ENCODE assay signal across 11 cellular contexts in the genomic region with DNA sequence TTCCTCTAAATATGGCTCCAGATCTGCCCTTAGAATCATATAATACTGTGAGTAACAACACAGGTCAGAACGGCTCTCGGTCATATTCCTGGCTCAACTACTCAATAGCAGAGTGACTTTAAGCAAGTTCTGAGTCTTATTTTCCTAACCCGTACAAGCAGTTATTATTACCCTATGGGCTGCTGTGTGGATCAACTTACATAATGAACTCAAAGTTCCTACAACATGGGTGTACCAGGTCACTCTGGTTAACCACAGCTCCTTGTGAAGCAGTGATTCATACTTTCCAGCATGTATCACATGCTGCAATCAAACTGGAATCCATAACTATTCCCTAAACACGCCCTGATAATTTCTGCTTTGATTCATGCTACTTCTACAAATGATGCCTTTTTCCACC.
DNase-seq lines count a peak whose midpoint lies in the region; ATAC-seq, FAIRE-seq and TF ChIP-seq lines count a peak whose summit lies in the region.
"Had no signal": no experiment of that assay in that cellular context is flagged by ENCODE, and none has a peak within 500 bp of the region (broad histone marks: within the 10 kb centered on the region; RNA-seq: fewer than 3 reads in every experiment).

No MANE protein-coding gene starts in this region.

- H3K4me1 ChIP-seq in HEK293 (ENCODE audit: control insufficient read depth, insufficient read depth, low read length) (no peaks in the 10 kb centered on the region; the same call in none of the 2 replicates), smooth muscle cell (ENCODE audit: low read depth) (peaks cover 6% of the 10 kb centered on the region)

- no peaks in the 10 kb centered on the region for H3K27me3 ChIP-seq in smooth muscle cell (ENCODE audit: low read depth)

- ATAC-seq in GM21515 (IDR thresholded peaks at IDR 0.05; ENCODE audit: unreplicated experiment) (no peak), GM18909 (IDR thresholded peaks at IDR 0.05; ENCODE audit: poor library complexity, unreplicated experiment) (no peak)

- POLR2A ChIA-PET in HEK293 (lab: Yijun Ruan, JAX), result no interaction called here
- POLR2A ChIA-PET in GM10248 (lab: Yijun Ruan, JAX), result no interaction called here

- no peak overlapping the region for H3K9ac ChIP-seq in smooth muscle cell (ENCODE audit: low read depth)

- H2AFZ ChIP-seq in smooth muscle cell (ENCODE audit: low read depth), result no peak overlapping the region

- H3F3A ChIP-seq in smooth muscle cell (ENCODE audit: low read depth), result no peaks in the 10 kb centered on the region

- H3K4me2 ChIP-seq in smooth muscle cell, result peak overlapping the region; percentile 64

- H4K20me1 ChIP-seq in smooth muscle cell (ENCODE audit: low read depth), result no peaks in the 10 kb centered on the region

- FAIRE-seq in RCC 7860 (lab: Jason Lieb, UNC), result peak; percentile 98

- no peaks in the 10 kb centered on the region for H3K36me3 ChIP-seq in HEK293 (ENCODE audit: control insufficient read depth in 2 of 2, insufficient read depth in 1 of 2, low read length in 2 of 2)
- no peaks in the 10 kb centered on the region for H3K36me3 ChIP-seq in smooth muscle cell (ENCODE audit: low read depth)

- H3K79me2 ChIP-seq in smooth muscle cell (ENCODE audit: low read depth), result no peaks in the 10 kb centered on the region

- peak; percentile 97 for DNase-seq in RCC 7860 (ENCODE audit: low spot score)
- peak; percentile 89 for DNase-seq in epithelial cell of proximal tubule (ENCODE audit: low read depth)
- no peak for DNase-seq in smooth muscle cell (lab: John Stamatoyannopoulos, UW; ENCODE audit: unreplicated experiment)
- DNase-seq in GM10248 (ENCODE audit: extremely low spot score), result no peak
- DNase-seq: activated CD8-positive, alpha-beta memory T cell treated with anti-CD3 and anti-CD28 coated beads, Interleukin-2, amount 50 U/mL, for 48 hours; effector CD4-positive, alpha-beta T cell; Right ventricle myocardium superior; stimulated activated CD4-positive, alpha-beta T cell treated with anti-CD3 and anti-CD28 coated beads, Interleukin-4, amount 100 ng/mL, for 1 hour had no signal

- 41% methylated on average over 4 of the region's 4 CpGs for WGBS in smooth muscle cell (ENCODE audit: low lambda C conversion rate)

- H3K9me3 ChIP-seq in HEK293 (ENCODE audit: control insufficient read depth, insufficient read depth, low read depth, low read length) (no peaks in the 10 kb centered on the region), smooth muscle cell (replicated peaks; ENCODE audit: low read depth) (no peaks in the 10 kb centered on the region)

- H3K27ac ChIP-seq in HEK293 (ENCODE audit: extremely low read depth, low read depth, low read length) (no peak overlapping the region; the same call in 1 of the 2 replicates), smooth muscle cell (ENCODE audit: low read depth) (peak overlapping the region; percentile 54)

- CTCF ChIA-PET in HEK293 (lab: Yijun Ruan, JAX) (no interaction called here), GM10248 (lab: Yijun Ruan, JAX) (interaction anchor here (1.3 kb wide), 1 partner anchor 11 kb away, joined by 5 read pairs; no protein-coding TSS in a partner anchor)

- H3K4me3 ChIP-seq in HEK293 (ENCODE audit: low read depth, low read length), result no peak overlapping the region
- no peak overlapping the region for H3K4me3 ChIP-seq in epithelial cell of proximal tubule (ENCODE audit: low read depth, low read length)
- H3K4me3 ChIP-seq in smooth muscle cell, result no peak overlapping the region

- no peak for TF ChIP-seq CTCF in HEK293 (tag by site-specific recombination; IDR thresholded peaks at IDR 0.05)
- no peak for TF ChIP-seq CTCF in epithelial cell of proximal tubule (conservative IDR thresholded peaks at IDR 0.05; ENCODE audit: low read depth, low read length)
- TF ChIP-seq CTCF in smooth muscle cell (IDR thresholded peaks at IDR 0.05; ENCODE audit: borderline replicate concordance, insufficient read depth, poor library complexity, severe bottlenecking), result no peak
- TF ChIP-seq CTCF in GM10248 (IDR thresholded peaks at IDR 0.05; ENCODE audit: control extremely low read depth, extremely low read depth, low read depth, missing control alignments), result no peak

TF ChIP-seq in HEK293, 187 proteins besides CTCF, POLR2A, EP300 and RAD21 (continues in another document):
- TF ChIP-seq SCRT1 (tag by site-specific recombination; IDR thresholded peaks at IDR 0.05; ENCODE audit: borderline replicate concordance), result no peak
- TF ChIP-seq OVOL3 (tag by site-specific recombination; IDR thresholded peaks at IDR 0.05), result 0 out of 2 replicates have a peak, but pooled peaks have one; percentile 44
- no peak for TF ChIP-seq ZNF610 (tag by site-specific recombination; IDR thresholded peaks at IDR 0.05; ENCODE audit: borderline replicate concordance)
- TF ChIP-seq WT1 (tag by site-specific recombination; IDR thresholded peaks at IDR 0.05), result 0 out of 2 replicates have a peak, but pooled peaks have one; percentile 25
- no peak for TF ChIP-seq ZNF548 (tag by site-specific recombination; IDR thresholded peaks at IDR 0.05)
- no peak for TF ChIP-seq MZF1 (tag by site-specific recombination; IDR thresholded peaks at IDR 0.05; ENCODE audit: borderline replicate concordance)
- TF ChIP-seq ZNF169 (tag by site-specific recombination; IDR thresholded peaks at IDR 0.05), result no peak
- TF ChIP-seq, protein P1, sequence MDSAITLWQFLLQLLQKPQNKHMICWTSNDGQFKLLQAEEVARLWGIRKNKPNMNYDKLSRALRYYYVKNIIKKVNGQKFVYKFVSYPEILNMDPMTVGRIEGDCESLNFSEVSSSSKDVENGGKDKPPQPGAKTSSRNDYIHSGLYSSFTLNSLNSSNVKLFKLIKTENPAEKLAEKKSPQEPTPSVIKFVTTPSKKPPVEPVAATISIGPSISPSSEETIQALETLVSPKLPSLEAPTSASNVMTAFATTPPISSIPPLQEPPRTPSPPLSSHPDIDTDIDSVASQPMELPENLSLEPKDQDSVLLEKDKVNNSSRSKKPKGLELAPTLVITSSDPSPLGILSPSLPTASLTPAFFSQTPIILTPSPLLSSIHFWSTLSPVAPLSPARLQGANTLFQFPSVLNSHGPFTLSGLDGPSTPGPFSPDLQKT (IDR thresholded peaks at IDR 0.05; ENCODE audit: borderline replicate concordance, low read depth, low read length), result no peak
- 0 out of 2 replicates have a peak, but pooled peaks have one; percentile 48 for TF ChIP-seq ZSCAN30 (tag by site-specific recombination; IDR thresholded peaks at IDR 0.05)
- TF ChIP-seq, protein P2, sequence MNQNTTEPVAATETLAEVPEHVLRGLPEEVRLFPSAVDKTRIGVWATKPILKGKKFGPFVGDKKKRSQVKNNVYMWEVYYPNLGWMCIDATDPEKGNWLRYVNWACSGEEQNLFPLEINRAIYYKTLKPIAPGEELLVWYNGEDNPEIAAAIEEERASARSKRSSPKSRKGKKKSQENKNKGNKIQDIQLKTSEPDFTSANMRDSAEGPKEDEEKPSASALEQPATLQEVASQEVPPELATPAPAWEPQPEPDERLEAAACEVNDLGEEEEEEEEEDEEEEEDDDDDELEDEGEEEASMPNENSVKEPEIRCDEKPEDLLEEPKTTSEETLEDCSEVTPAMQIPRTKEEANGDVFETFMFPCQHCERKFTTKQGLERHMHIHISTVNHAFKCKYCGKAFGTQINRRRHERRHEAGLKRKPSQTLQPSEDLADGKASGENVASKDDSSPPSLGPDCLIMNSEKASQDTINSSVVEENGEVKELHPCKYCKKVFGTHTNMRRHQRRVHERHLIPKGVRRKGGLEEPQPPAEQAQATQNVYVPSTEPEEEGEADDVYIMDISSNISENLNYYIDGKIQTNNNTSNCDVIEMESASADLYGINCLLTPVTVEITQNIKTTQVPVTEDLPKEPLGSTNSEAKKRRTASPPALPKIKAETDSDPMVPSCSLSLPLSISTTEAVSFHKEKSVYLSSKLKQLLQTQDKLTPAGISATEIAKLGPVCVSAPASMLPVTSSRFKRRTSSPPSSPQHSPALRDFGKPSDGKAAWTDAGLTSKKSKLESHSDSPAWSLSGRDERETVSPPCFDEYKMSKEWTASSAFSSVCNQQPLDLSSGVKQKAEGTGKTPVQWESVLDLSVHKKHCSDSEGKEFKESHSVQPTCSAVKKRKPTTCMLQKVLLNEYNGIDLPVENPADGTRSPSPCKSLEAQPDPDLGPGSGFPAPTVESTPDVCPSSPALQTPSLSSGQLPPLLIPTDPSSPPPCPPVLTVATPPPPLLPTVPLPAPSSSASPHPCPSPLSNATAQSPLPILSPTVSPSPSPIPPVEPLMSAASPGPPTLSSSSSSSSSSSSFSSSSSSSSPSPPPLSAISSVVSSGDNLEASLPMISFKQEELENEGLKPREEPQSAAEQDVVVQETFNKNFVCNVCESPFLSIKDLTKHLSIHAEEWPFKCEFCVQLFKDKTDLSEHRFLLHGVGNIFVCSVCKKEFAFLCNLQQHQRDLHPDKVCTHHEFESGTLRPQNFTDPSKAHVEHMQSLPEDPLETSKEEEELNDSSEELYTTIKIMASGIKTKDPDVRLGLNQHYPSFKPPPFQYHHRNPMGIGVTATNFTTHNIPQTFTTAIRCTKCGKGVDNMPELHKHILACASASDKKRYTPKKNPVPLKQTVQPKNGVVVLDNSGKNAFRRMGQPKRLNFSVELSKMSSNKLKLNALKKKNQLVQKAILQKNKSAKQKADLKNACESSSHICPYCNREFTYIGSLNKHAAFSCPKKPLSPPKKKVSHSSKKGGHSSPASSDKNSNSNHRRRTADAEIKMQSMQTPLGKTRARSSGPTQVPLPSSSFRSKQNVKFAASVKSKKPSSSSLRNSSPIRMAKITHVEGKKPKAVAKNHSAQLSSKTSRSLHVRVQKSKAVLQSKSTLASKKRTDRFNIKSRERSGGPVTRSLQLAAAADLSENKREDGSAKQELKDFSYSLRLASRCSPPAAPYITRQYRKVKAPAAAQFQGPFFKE (tag by site-specific recombination; IDR thresholded peaks at IDR 0.05; ENCODE audit: borderline replicate concordance), result no peak
- TF ChIP-seq, protein P3, sequence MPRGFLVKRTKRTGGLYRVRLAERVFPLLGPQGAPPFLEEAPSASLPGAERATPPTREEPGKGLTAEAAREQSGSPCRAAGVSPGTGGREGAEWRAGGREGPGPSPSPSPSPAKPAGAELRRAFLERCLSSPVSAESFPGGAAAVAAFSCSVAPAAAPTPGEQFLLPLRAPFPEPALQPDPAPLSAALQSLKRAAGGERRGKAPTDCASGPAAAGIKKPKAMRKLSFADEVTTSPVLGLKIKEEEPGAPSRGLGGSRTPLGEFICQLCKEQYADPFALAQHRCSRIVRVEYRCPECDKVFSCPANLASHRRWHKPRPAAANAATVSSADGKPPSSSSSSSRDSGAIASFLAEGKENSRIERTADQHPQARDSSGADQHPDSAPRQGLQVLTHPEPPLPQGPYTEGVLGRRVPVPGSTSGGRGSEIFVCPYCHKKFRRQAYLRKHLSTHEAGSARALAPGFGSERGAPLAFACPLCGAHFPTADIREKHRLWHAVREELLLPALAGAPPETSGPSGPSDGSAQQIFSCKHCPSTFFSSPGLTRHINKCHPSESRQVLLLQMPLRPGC (tag by site-specific recombination; IDR thresholded peaks at IDR 0.05), result peak; percentile 77; the same call in 1 of the 2 replicates
- TF ChIP-seq ZNF600 (tag by site-specific recombination; IDR thresholded peaks at IDR 0.05), result peak; percentile 96
- TF ChIP-seq KLF16 (tag by site-specific recombination; IDR thresholded peaks at IDR 0.05), result no peak
- no peak for TF ChIP-seq ZNF37A (tag by site-specific recombination; IDR thresholded peaks at IDR 0.05)

Comparison
In these comparisons a context has a peak if more than half of its experiments do, and no peak if none do; other contexts are left out.
1. DNase-seq: peak in RCC 7860 (single experiment) and epithelial cell of proximal tubule (single experiment); none in smooth muscle cell (single experiment) and GM10248 (single experiment).